ENCODE assay signal across 21 cellular contexts in the genomic region with DNA sequence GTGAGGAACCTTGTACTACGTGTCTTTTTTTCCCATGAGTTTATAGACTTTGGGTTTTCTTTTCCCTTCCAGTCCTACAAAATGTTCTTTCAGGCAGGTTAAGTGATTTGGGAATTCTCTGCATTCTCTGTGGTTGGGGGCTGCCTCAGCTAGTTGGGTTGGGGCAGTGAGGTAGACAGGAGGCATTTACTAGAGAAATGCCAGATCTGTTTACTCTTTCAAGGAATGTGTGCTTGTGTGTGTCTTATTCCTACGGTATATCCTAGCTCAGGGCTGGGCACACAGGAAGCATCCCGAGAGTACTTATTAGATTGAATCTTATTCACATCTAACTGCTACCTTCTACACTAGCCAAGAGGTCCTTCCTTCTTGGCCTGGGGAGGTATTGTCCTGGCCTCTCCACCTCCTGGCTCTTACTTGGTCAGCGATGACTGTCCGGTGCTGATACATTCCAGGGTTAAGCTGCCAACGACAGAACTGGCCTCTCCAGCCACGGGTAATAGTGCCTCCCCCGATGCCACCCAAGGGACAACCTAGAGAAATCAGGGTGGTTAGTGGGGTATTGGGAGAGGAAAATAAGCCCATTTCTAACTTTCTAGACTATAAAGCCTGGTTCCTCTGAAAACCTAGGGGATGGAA. TPM values are rescaled to one million over a fixed set of nuclear protein-coding genes. Genes with fewer than 3 reads are reported as not detected.
"Had no signal": no experiment of that assay in that cellular context is flagged by ENCODE, and none has a peak within 500 bp of the region (broad histone marks: within the 10 kb centered on the region; RNA-seq: fewer than 3 reads in every experiment).

No MANE protein-coding gene starts in this region.

- DNase-seq: activated CD4-positive, alpha-beta T cell treated with anti-CD3 and anti-CD28 coated beads, Interleukin-2, amount 10 ng/mL, durations not matched to agents 7 days and 5 days; activated CD4-positive, CD25-positive, alpha-beta regulatory T cell; activated CD8-positive, alpha-beta memory T cell treated with anti-CD3 and anti-CD28 coated beads, Interleukin-2, amount 50 U/mL, for 48 hours; activated gamma-delta T cell treated with Interleukin-2 at 50 U/mL for 16 hours; activated naive CD8-positive, alpha-beta T cell treated with anti-CD3 and anti-CD28 coated beads for 36 hours; activated T-cell treated with anti-CD3 and anti-CD28 coated beads, Interleukin-2, amount 50 U/mL, for 72 hours; amygdala; brain microvascular endothelial cell; cortex of kidney; effector memory CD8-positive, alpha-beta T cell; natural killer cell; nucleus accumbens; posterior cingulate gyrus; right cardiac atrium; stimulated activated naive CD8-positive, alpha-beta T cell treated with anti-CD3 and anti-CD28 coated beads, Interleukin-15, amount 100 ng/mL, for 72 hours had no signal

- FAIRE-seq: islet of Langerhans, urothelium cell line had no signal

- H3K27me3 ChIP-seq: brain microvascular endothelial cell had no signal

- ATAC-seq: activated T-cell treated with anti-CD3 and anti-CD28 coated beads, Interleukin-2, amount 50 U/mL, for 72 hours; effector memory CD8-positive, alpha-beta T cell; natural killer cell; right cardiac atrium; stimulated activated naive CD8-positive, alpha-beta T cell treated with anti-CD3 and anti-CD28 coated beads, Interleukin-15, amount 100 ng/mL, for 72 hours had no signal

- H3K27ac ChIP-seq: brain microvascular endothelial cell had no signal

- H3K4me3 ChIP-seq: thoracic aorta had no signal

- H3K27me3 Mint-ChIP-seq: activated CD4-positive, alpha-beta T cell treated with anti-CD3 and anti-CD28 coated beads, Interleukin-2, amount 10 ng/mL, durations not matched to agents 7 days and 5 days; activated naive CD8-positive, alpha-beta T cell treated with anti-CD3 and anti-CD28 coated beads for 36 hours; central memory CD8-positive, alpha-beta T cell; effector memory CD8-positive, alpha-beta T cell; memory B cell; stimulated activated naive CD8-positive, alpha-beta T cell treated with anti-CD3 and anti-CD28 coated beads, Interleukin-15, amount 100 ng/mL, for 72 hours had no signal

- H3K4me3 Mint-ChIP-seq: activated CD4-positive, alpha-beta T cell treated with anti-CD3 and anti-CD28 coated beads, Interleukin-2, amount 10 ng/mL, durations not matched to agents 7 days and 5 days; activated naive CD8-positive, alpha-beta T cell treated with anti-CD3 and anti-CD28 coated beads for 36 hours; activated T-cell treated with anti-CD3 and anti-CD28 coated beads, Interleukin-2, amount 50 U/mL, for 72 hours; central memory CD8-positive, alpha-beta T cell; effector memory CD8-positive, alpha-beta T cell; memory B cell; natural killer cell; stimulated activated naive CD8-positive, alpha-beta T cell treated with anti-CD3 and anti-CD28 coated beads, Interleukin-15, amount 100 ng/mL, for 72 hours had no signal

- H3K9me3 ChIP-seq: thoracic aorta had no signal

- H3K27ac Mint-ChIP-seq: activated CD4-positive, alpha-beta T cell treated with anti-CD3 and anti-CD28 coated beads, Interleukin-2, amount 10 ng/mL, durations not matched to agents 7 days and 5 days; activated naive CD8-positive, alpha-beta T cell treated with anti-CD3 and anti-CD28 coated beads for 36 hours; activated T-cell treated with anti-CD3 and anti-CD28 coated beads, Interleukin-2, amount 50 U/mL, for 72 hours; memory B cell; natural killer cell; stimulated activated naive CD8-positive, alpha-beta T cell treated with anti-CD3 and anti-CD28 coated beads, Interleukin-15, amount 100 ng/mL, for 72 hours had no signal

- H3K9me3 Mint-ChIP-seq: activated CD4-positive, alpha-beta T cell treated with anti-CD3 and anti-CD28 coated beads, Interleukin-2, amount 10 ng/mL, durations not matched to agents 7 days and 5 days; activated naive CD8-positive, alpha-beta T cell treated with anti-CD3 and anti-CD28 coated beads for 36 hours; activated T-cell treated with anti-CD3 and anti-CD28 coated beads, Interleukin-2, amount 50 U/mL, for 72 hours; central memory CD8-positive, alpha-beta T cell; effector memory CD8-positive, alpha-beta T cell; memory B cell; natural killer cell; stimulated activated naive CD8-positive, alpha-beta T cell treated with anti-CD3 and anti-CD28 coated beads, Interleukin-15, amount 100 ng/mL, for 72 hours had no signal

RNA-seq across cellular contexts. Expression of gene MSMP, which starts 10.1 kb away (rescaled TPM):
- total RNA-seq: activated CD4-positive, alpha-beta T cell treated with anti-CD3 and anti-CD28 coated beads, Interleukin-2, amount 10 ng/mL, durations not matched to agents 7 days and 5 days; activated T-cell treated with anti-CD3 and anti-CD28 coated beads, Interleukin-2, amount 50 U/mL, for 72 hours; epithelial cell of proximal tubule; natural killer cell; right cardiac atrium; thoracic aorta had no signal
